ENCODE assay signal across 24 cellular contexts in the genomic region with DNA sequence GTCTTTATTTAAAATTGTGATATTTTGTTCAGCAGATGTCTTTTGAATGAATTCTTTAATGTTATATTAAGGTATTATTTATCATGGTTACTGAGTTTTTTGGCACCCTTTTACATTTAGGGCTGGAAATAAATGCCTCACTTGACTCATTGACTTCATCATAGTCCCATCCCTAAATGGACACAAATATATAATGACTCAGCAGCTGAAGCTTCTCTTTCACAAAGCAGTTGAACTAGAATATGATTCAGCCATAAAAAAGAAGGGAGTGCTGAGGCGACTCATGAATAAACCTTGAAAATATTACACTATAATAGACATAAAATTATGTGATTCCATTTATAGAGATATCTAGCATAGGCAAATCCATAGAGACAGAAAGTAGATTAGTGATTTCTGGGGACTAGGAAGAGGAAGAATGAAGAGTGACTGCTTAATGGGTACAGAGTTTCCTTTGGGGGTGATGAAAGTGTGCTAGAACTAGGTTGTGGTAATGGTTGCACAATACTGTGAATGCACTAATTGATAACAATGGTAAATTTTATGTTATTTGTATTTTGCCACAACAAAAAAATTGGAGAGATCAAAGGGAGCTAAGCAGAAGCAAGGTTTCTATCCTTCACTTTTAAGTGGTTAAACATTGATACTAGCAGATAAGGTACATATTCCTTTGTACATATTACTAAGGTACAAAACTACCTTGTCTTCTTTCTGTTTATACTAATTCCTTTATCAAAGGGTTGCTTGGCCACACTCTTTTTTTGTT.
"Had no signal": no experiment of that assay in that cellular context is flagged by ENCODE, and none has a peak within 500 bp of the region (broad histone marks: within the 10 kb centered on the region; RNA-seq: fewer than 3 reads in every experiment).

No MANE protein-coding gene starts in this region.

- FAIRE-seq: TTC549 had no signal

- ATAC-seq: activated CD8-positive, alpha-beta T cell treated with anti-CD3 and anti-CD28 coated beads, Interleukin-2, amount 10 ng/mL, durations not matched to agents 7 days and 5 days; left ventricle myocardium superior; stimulated activated naive CD8-positive, alpha-beta T cell treated with anti-CD3 and anti-CD28 coated beads, Interleukin-15, Interleukin-2, amounts not matched to agents 100 U/mL and 50 U/mL, for 24 hours had no signal

- H3K4me3 Mint-ChIP-seq: activated CD4-positive, alpha-beta T cell treated with anti-CD3 and anti-CD28 coated beads, Interleukin-2, amount 10 ng/mL, durations not matched to agents 24 days and 14 days; activated CD8-positive, alpha-beta T cell treated with anti-CD3 and anti-CD28 coated beads, Interleukin-2, amount 10 ng/mL, durations not matched to agents 7 days and 5 days; activated naive CD8-positive, alpha-beta T cell; brain; dendritic cell treated with granulocyte-macrophage colony-stimulating factor and Interleukin-4, amounts not matched to agents 40 ng/mL and 50 ng/mL, for 4 days; nephron had no signal

- DNase-seq: activated CD4-positive, alpha-beta T cell treated with anti-CD3 and anti-CD28 coated beads, Interleukin-2, amount 10 ng/mL, durations not matched to agents 24 days and 14 days; activated CD4-positive, CD25-positive, alpha-beta regulatory T cell; activated CD8-positive, alpha-beta memory T cell treated with anti-CD3 and anti-CD28 coated beads, Interleukin-2, amount 50 U/mL, for 4 hours; activated CD8-positive, alpha-beta T cell treated with anti-CD3 and anti-CD28 coated beads, Interleukin-2, amount 10 ng/mL, durations not matched to agents 7 days and 5 days; activated effector memory CD4-positive, alpha-beta T cell treated with anti-CD3 and anti-CD28 coated beads, Interleukin-2, amount 50 U/mL, for 16 hours; activated T-cell treated with anti-CD3 and anti-CD28 coated beads, Interleukin-2, amount 50 U/mL, for 48 hours; amygdala; effector memory CD4-positive, alpha-beta T cell; islet precursor cell; left ventricle myocardium superior; mesenchymal stem cell; nucleus accumbens; stimulated activated CD4-positive, alpha-beta T cell treated with anti-CD3 and anti-CD28 coated beads, Interleukin-4, amount 100 ng/mL, for 4 hours; stimulated activated CD8-positive, alpha-beta memory T cell treated with anti-CD3 and anti-CD28 coated beads, Interleukin-4, amount 100 ng/mL, for 48 hours; stimulated activated naive CD8-positive, alpha-beta T cell treated with anti-CD3 and anti-CD28 coated beads, Interleukin-15, Interleukin-2, amounts not matched to agents 100 U/mL and 50 U/mL, for 24 hours; upper lobe of left lung had no signal

- H3K4me1 Mint-ChIP-seq: activated CD4-positive, alpha-beta T cell treated with anti-CD3 and anti-CD28 coated beads, Interleukin-2, amount 10 ng/mL, durations not matched to agents 24 days and 14 days; brain; nephron had no signal

- H3K36me3 ChIP-seq: right atrium auricular region, upper lobe of left lung had no signal

- H3K36me3 Mint-ChIP-seq: activated naive CD8-positive, alpha-beta T cell; brain had no signal

- H3K27me3 Mint-ChIP-seq: activated CD4-positive, alpha-beta T cell treated with anti-CD3 and anti-CD28 coated beads, Interleukin-2, amount 10 ng/mL, durations not matched to agents 24 days and 14 days; brain; dendritic cell treated with granulocyte-macrophage colony-stimulating factor and Interleukin-4, amounts not matched to agents 40 ng/mL and 50 ng/mL, for 4 days had no signal

- H3K27me3 ChIP-seq: hepatocyte, right atrium auricular region, upper lobe of left lung had no signal

- H3K4me1 ChIP-seq: right atrium auricular region, upper lobe of left lung had no signal

- H3K9me3 ChIP-seq: upper lobe of left lung had no signal

- H3K27ac Mint-ChIP-seq: activated CD4-positive, alpha-beta T cell treated with anti-CD3 and anti-CD28 coated beads, Interleukin-2, amount 10 ng/mL, durations not matched to agents 24 days and 14 days; activated CD8-positive, alpha-beta T cell treated with anti-CD3 and anti-CD28 coated beads, Interleukin-2, amount 10 ng/mL, durations not matched to agents 7 days and 5 days; activated naive CD8-positive, alpha-beta T cell; brain; dendritic cell treated with granulocyte-macrophage colony-stimulating factor and Interleukin-4, amounts not matched to agents 40 ng/mL and 50 ng/mL, for 4 days; nephron had no signal

- H3K4me3 ChIP-seq: hepatocyte, right atrium auricular region, skin epidermis, upper lobe of left lung had no signal

- H3K9me3 Mint-ChIP-seq: activated CD4-positive, alpha-beta T cell treated with anti-CD3 and anti-CD28 coated beads, Interleukin-2, amount 10 ng/mL, durations not matched to agents 24 days and 14 days; dendritic cell treated with granulocyte-macrophage colony-stimulating factor and Interleukin-4, amounts not matched to agents 40 ng/mL and 50 ng/mL, for 4 days; nephron had no signal

- H3K27ac ChIP-seq: hepatocyte, right atrium auricular region, upper lobe of left lung had no signal

- H3K4me2 ChIP-seq: hepatocyte had no signal

- H2AFZ ChIP-seq: hepatocyte had no signal

- H3K79me2 ChIP-seq: hepatocyte had no signal
